In the genomic region with DNA sequence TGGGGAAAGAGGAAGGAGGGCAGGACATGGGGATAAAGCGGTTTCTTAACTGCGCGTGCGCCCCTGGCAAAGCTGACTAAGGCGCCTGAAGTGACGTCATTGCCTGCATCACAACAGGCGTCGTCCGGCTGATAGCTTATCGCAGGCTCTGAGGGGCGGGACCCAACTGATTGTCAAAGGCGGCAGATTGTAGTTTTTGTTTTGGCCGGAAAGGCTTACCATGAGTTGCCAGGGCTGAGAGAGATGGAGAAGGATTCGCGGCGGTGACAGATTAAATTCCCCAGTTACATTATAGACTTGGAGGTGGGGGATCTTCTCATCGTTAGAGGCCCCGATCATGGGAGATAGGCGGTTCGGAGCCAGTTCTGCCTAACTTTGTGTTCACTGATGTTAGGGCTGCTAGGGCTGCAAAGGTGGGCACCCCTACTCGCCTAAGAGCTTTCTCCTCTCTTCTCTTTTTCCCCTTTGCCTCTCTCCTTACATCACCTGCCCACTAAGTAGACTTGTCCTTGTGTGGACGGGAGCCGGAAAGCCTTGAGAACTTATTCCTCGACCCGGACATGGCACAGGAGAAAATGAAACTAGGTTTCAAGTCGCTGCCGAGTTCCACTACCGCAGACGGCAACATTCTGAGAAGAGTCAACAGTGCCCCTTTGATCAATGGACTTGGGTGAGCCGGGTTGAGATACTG, we compare ENCODE assay signal across 8 cellular contexts. TPM values are rescaled to one million over a fixed set of nuclear protein-coding genes. Genes with fewer than 3 reads are reported as not detected.
DNase-seq lines count a peak whose midpoint lies in the region; ATAC-seq, FAIRE-seq and TF ChIP-seq lines count a peak whose summit lies in the region.

No MANE protein-coding gene starts in this region.

- no peaks in the 10 kb centered on the region for H3K79me1 ChIP-seq in mesendoderm (ENCODE audit: low read length)

- peaks cover 4% of the 10 kb centered on the region for H3K36me3 Mint-ChIP-seq in Caco-2 (ENCODE audit: insufficient read depth, unreplicated experiment)
- H3K36me3 Mint-ChIP-seq in activated CD8-positive, alpha-beta memory T cell treated with anti-CD3 and anti-CD28 coated beads, Interleukin-2, amount 10 ng/mL, durations not matched to agents 7 days and 5 days = no peaks in the 10 kb centered on the region

- H3K56ac ChIP-seq in mesendoderm (ENCODE audit: low read length) = peak overlapping the region; percentile 82

- H3K4me3 ChIP-seq in Caco-2 (ENCODE audit: low read depth, low read length) (peak overlapping the region; percentile 49), endocrine pancreas (ENCODE audit: control insufficient read depth, insufficient read depth, low read length) (peak overlapping the region; percentile 79), mesendoderm (ENCODE audit: low read length) (peak overlapping the region; percentile 50)

- peak overlapping the region; percentile 90 for H3K27ac Mint-ChIP-seq in Caco-2 (ENCODE audit: unreplicated experiment)
- peak overlapping the region; percentile 99 for H3K27ac Mint-ChIP-seq in activated CD8-positive, alpha-beta memory T cell treated with anti-CD3 and anti-CD28 coated beads, Interleukin-2, amount 10 ng/mL, durations not matched to agents 7 days and 5 days

- ATAC-seq in GM21381 (IDR thresholded peaks at IDR 0.05; ENCODE audit: unreplicated experiment) = peak; percentile 92
- ATAC-seq in activated CD8-positive, alpha-beta memory T cell treated with anti-CD3 and anti-CD28 coated beads, Interleukin-2, amount 10 ng/mL, durations not matched to agents 7 days and 5 days = peak; percentile 87

- WGBS in mesendoderm (ENCODE audit: extremely low coverage, insufficient coverage, low lambda C conversion rate) = no CpG with 5 or more reads among the region's 30 CpGs

- DNase-seq in Caco-2 (peak; percentile 85 to 90), HTR-8/SVneo (ENCODE audit: insufficient read length, low spot score) (peak; percentile 65), NOMO-1 (lab: John Stamatoyannopoulos, UW; ENCODE audit: unreplicated experiment in 2 of 2) (peak; percentile 86 to 87), mesendoderm (peak; percentile 96)
- DNase-seq in activated CD8-positive, alpha-beta memory T cell treated with anti-CD3 and anti-CD28 coated beads, Interleukin-2, amount 10 ng/mL, durations not matched to agents 7 days and 5 days = peak; percentile 95
- peak; percentile 68 for DNase-seq in stimulated activated CD8-positive, alpha-beta memory T cell treated with anti-CD3 and anti-CD28 coated beads, Interleukin-12 subunit alpha, Interleukin-12 subunit beta, amount 100 ng/mL, for 4 hours (ENCODE audit: low read depth)

- peak overlapping the region; percentile 16 for H3K27ac ChIP-seq in mesendoderm (ENCODE audit: low read depth, low read length)

- no peaks in the 10 kb centered on the region for H3K27me3 ChIP-seq in Caco-2 (replicated peaks; ENCODE audit: control insufficient read depth, insufficient read depth, low read length)
- no peaks in the 10 kb centered on the region for H3K27me3 ChIP-seq in endocrine pancreas (ENCODE audit: control insufficient read depth, insufficient read depth, low read length)
- no peaks in the 10 kb centered on the region for H3K27me3 ChIP-seq in mesendoderm (ENCODE audit: insufficient read depth, low read length, poor library complexity)

- TSS peak; percentile 80 for BruUV-seq in Caco-2 (replicated peaks; lab: Mats Ljungman, UMichigan)

- intact Hi-C loops in Caco-2 (cut with micrococcal nuclease; ENCODE audit: unreplicated experiment) = loop anchor here (5.0 to 10.0 kb wide), 2 partner anchors 80 to 198 kb away; no protein-coding TSS in a partner anchor

- no peak overlapping the region for H2BK15ac ChIP-seq in mesendoderm (replicated peaks; ENCODE audit: low read depth)

- H4K8ac ChIP-seq in mesendoderm (ENCODE audit: low read depth, low read length) = no peak overlapping the region

- peak overlapping the region; percentile 70 for H3K4me2 ChIP-seq in mesendoderm (ENCODE audit: low read length)

- POLR2A ChIA-PET in Caco-2 (lab: Charles Lee) = interaction anchor here (0.6 to 0.7 kb wide), 2 partner anchors 131 to 158 kb away, joined by 3 read pairs; no protein-coding TSS in a partner anchor

- H3K79me2 ChIP-seq in mesendoderm (ENCODE audit: control insufficient read depth, insufficient read depth, low read length) = no peaks in the 10 kb centered on the region

- peaks cover 23% of the 10 kb centered on the region for H3K4me1 ChIP-seq in Caco-2
- no peaks in the 10 kb centered on the region for H3K4me1 ChIP-seq in endocrine pancreas (ENCODE audit: control insufficient read depth, insufficient read depth, low read length)
- H3K4me1 ChIP-seq in mesendoderm (ENCODE audit: control insufficient read depth, low read depth, low read length) = no peaks in the 10 kb centered on the region

- no peak for TF ChIP-seq CTCF in Caco-2 (IDR thresholded peaks at IDR 0.05; ENCODE audit: insufficient read depth in 1 of 2, low read depth in 1 of 2, low read length in 1 of 2, severe bottlenecking in 1 of 2, unreplicated experiment in 1 of 2)

- no peaks in the 10 kb centered on the region for H3K9me3 ChIP-seq in Caco-2
- no peaks in the 10 kb centered on the region for H3K9me3 ChIP-seq in endocrine pancreas (ENCODE audit: control insufficient read depth, low read length)

- no peaks in the 10 kb centered on the region for H3K9me3 Mint-ChIP-seq in Caco-2 (ENCODE audit: unreplicated experiment)
- H3K9me3 Mint-ChIP-seq in activated CD8-positive, alpha-beta memory T cell treated with anti-CD3 and anti-CD28 coated beads, Interleukin-2, amount 10 ng/mL, durations not matched to agents 7 days and 5 days (ENCODE audit: low read depth) = no peaks in the 10 kb centered on the region

- no peak overlapping the region for H3K4ac ChIP-seq in mesendoderm (ENCODE audit: low read depth, low read length)

- H3K4me3 Mint-ChIP-seq in Caco-2 (ENCODE audit: unreplicated experiment) = peak overlapping the region; percentile 87
- H3K4me3 Mint-ChIP-seq in activated CD8-positive, alpha-beta memory T cell treated with anti-CD3 and anti-CD28 coated beads, Interleukin-2, amount 10 ng/mL, durations not matched to agents 7 days and 5 days = peak overlapping the region; percentile 94

- H2BK5ac ChIP-seq in mesendoderm (ENCODE audit: low read length) = no peak overlapping the region

- no peak overlapping the region for H3K23ac ChIP-seq in mesendoderm (ENCODE audit: low read length)

- H3K4me1 Mint-ChIP-seq in Caco-2 (ENCODE audit: low read depth, unreplicated experiment) = peaks cover 25% of the 10 kb centered on the region
- peaks cover 32% of the 10 kb centered on the region for H3K4me1 Mint-ChIP-seq in activated CD8-positive, alpha-beta memory T cell treated with anti-CD3 and anti-CD28 coated beads, Interleukin-2, amount 10 ng/mL, durations not matched to agents 7 days and 5 days

- CTCF ChIA-PET in Caco-2 (lab: Charles Lee) = no interaction called here
- CTCF ChIA-PET in activated CD8-positive, alpha-beta memory T cell treated with anti-CD3 and anti-CD28 coated beads, Interleukin-2, amount 10 ng/mL, durations not matched to agents 7 days and 5 days (lab: Charles Lee) = no interaction called here

- FAIRE-seq in HTR-8/SVneo (lab: Jason Lieb, UNC) = no peak

- H2BK120ac ChIP-seq in mesendoderm (ENCODE audit: low read depth, low read length) = no peak overlapping the region

- H3K9ac ChIP-seq in endocrine pancreas (ENCODE audit: control insufficient read depth, insufficient read depth, low read length) (peak overlapping the region; percentile 69), mesendoderm (ENCODE audit: low read length) (peak overlapping the region; percentile 69)

- H3K36me3 ChIP-seq in Caco-2 (ENCODE audit: control insufficient read depth, insufficient read depth, low read length) = no peaks in the 10 kb centered on the region
- no peaks in the 10 kb centered on the region for H3K36me3 ChIP-seq in endocrine pancreas (ENCODE audit: control insufficient read depth, insufficient read depth, low read length)
- H3K36me3 ChIP-seq in mesendoderm (ENCODE audit: control insufficient read depth, insufficient read depth, low read length) = no peaks in the 10 kb centered on the region

- no peak overlapping the region for H4K5ac ChIP-seq in mesendoderm (ENCODE audit: low read length)

- no peak overlapping the region for H2AK5ac ChIP-seq in mesendoderm (ENCODE audit: low read length)

- no peak overlapping the region for H3K18ac ChIP-seq in mesendoderm (ENCODE audit: low read length)

- no peaks in the 10 kb centered on the region for H3K27me3 Mint-ChIP-seq in Caco-2 (ENCODE audit: insufficient read depth, unreplicated experiment)
- H3K27me3 Mint-ChIP-seq in activated CD8-positive, alpha-beta memory T cell treated with anti-CD3 and anti-CD28 coated beads, Interleukin-2, amount 10 ng/mL, durations not matched to agents 7 days and 5 days = no peaks in the 10 kb centered on the region

RNA-seq across cellular contexts. Expression of a gene that starts 10.2 kb away (rescaled TPM):
- total RNA-seq in Caco-2 (2022) = 37.6 and 41.0 TPM in 2 replicates
- total RNA-seq in activated CD8-positive, alpha-beta memory T cell treated with anti-CD3 and anti-CD28 coated beads, Interleukin-2, amount 10 ng/mL, durations not matched to agents 7 days and 5 days = 10 to 100 TPM; 47.0 to 65.3 TPM
- polyA plus RNA-seq in mesendoderm (2013, experiment 1 of 2) = 19.2 TPM
- polyA plus RNA-seq in mesendoderm (2013, experiment 2 of 2) = 19.9 TPM

Comparison
In these comparisons a context has a peak if more than half of its experiments do, and no peak if none do; other contexts are left out.
1. Peak in every context shown above with its lines: DNase-seq, ATAC-seq, H3K4me3 ChIP-seq and H3K27ac ChIP-seq.